In genomic region chr19:5067666-5068065, GRCh38 we compare ENCODE assay signal across 25 cellular contexts.
"Had no signal": no experiment of that assay in that cellular context is flagged by ENCODE, and none has a peak within 500 bp of the region (broad histone marks: within the 10 kb centered on the region; RNA-seq: fewer than 3 reads in every experiment).

No MANE protein-coding gene starts in this region.

- H3K27me3 Mint-ChIP-seq: activated naive CD4-positive, alpha-beta T cell treated with anti-CD3 and anti-CD28 coated beads, Interleukin-2, amount 10 ng/mL, durations not matched to agents 7 days and 5 days; activated naive CD8-positive, alpha-beta T cell treated with anti-CD3 and anti-CD28 coated beads, Interleukin-2, amount 10 ng/mL, durations not matched to agents 7 days and 5 days had no signal

- H3K36me3 ChIP-seq: breast epithelium had no signal

- H3K27ac ChIP-seq: esophagus muscularis mucosa, foreskin keratinocyte, heart right ventricle, left ventricle myocardium inferior, thoracic aorta, VCaP had no signal

- DNase-seq: activated CD4-positive, alpha-beta T cell treated with anti-CD3 and anti-CD28 coated beads for 48 hours; activated CD4-positive, alpha-beta T cell treated with anti-CD3 and anti-CD28 coated beads, Interleukin-2, amount 50 U/mL, for 48 hours; activated CD8-positive, alpha-beta memory T cell treated with anti-CD3 and anti-CD28 coated beads for 24 hours; activated gamma-delta T cell; activated naive CD4-positive, alpha-beta T cell treated with anti-CD3 and anti-CD28 coated beads, Interleukin-2, amount 10 ng/mL, durations not matched to agents 7 days and 5 days; activated naive CD8-positive, alpha-beta T cell treated with anti-CD3 and anti-CD28 coated beads, Interleukin-2, amount 10 ng/mL, durations not matched to agents 7 days and 5 days; amniotic stem cell; central memory CD4-positive, alpha-beta T cell; foreskin keratinocyte; heart right ventricle; kidney glomerular epithelial cell; left ventricle myocardium inferior; mammary epithelial cell; occipital lobe; stimulated activated CD4-positive, alpha-beta T cell treated with anti-CD3 and anti-CD28 coated beads, Interleukin-12 subunit alpha, Interleukin-12 subunit beta, amount 100 ng/mL, for 4 hours; stimulated activated CD4-positive, alpha-beta T cell treated with anti-CD3 and anti-CD28 coated beads, Interleukin-4, amount 100 ng/mL, for 1 hour; stimulated activated naive CD8-positive, alpha-beta T cell treated with anti-CD3 and anti-CD28 coated beads, Interleukin-15, Interleukin-2, amounts not matched to agents 100 U/mL and 50 U/mL, for 24 hours; trophoblast cell had no signal

- H3K4me1 Mint-ChIP-seq: activated naive CD4-positive, alpha-beta T cell treated with anti-CD3 and anti-CD28 coated beads, Interleukin-2, amount 10 ng/mL, durations not matched to agents 7 days and 5 days had no signal

- H3K4me3 ChIP-seq: breast epithelium, esophagus muscularis mucosa, left ventricle myocardium inferior, thoracic aorta, vagina had no signal

- H3K9me3 ChIP-seq: thoracic aorta, vagina had no signal

- H3K4me1 ChIP-seq: breast epithelium, foreskin keratinocyte, left ventricle myocardium inferior had no signal

- H3K27me3 ChIP-seq: breast epithelium, esophagus muscularis mucosa, foreskin keratinocyte, heart right ventricle, vagina had no signal

- H3K4me3 Mint-ChIP-seq: activated naive CD4-positive, alpha-beta T cell treated with anti-CD3 and anti-CD28 coated beads, Interleukin-2, amount 10 ng/mL, durations not matched to agents 7 days and 5 days; activated naive CD8-positive, alpha-beta T cell treated with anti-CD3 and anti-CD28 coated beads, Interleukin-2, amount 10 ng/mL, durations not matched to agents 7 days and 5 days had no signal

- FAIRE-seq: TTC549 had no signal

- ATAC-seq: foreskin keratinocyte; right cardiac atrium; stimulated activated naive CD8-positive, alpha-beta T cell treated with anti-CD3 and anti-CD28 coated beads, Interleukin-15, Interleukin-2, amounts not matched to agents 100 U/mL and 50 U/mL, for 24 hours had no signal
